26 cellular contexts compared by ENCODE assay signal in the genomic region with DNA sequence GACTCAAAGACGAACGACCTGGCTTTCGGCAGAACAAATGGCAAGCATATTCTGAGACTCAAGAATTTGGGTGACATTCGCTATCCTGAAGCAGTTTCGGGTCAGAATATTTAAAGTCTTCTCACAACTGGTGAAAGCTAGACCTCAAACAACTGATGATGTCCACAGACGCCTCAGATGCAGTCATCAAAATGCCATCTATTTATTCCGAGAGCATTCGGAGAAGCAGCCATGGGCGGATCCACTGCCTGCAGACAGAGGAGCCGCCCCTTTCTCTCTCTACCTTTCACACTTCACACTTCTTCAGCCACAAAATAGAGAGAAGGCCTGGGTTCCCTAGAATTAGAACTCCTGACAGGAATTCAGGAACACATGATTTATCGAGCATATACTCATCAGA.
"Had no signal": no experiment of that assay in that cellular context is flagged by ENCODE, and none has a peak within 500 bp of the region (broad histone marks: within the 10 kb centered on the region; RNA-seq: fewer than 3 reads in every experiment).

No MANE protein-coding gene starts in this region.

- H3K9me3 Mint-ChIP-seq: mesothelial cell of epicardium; naive B cell; natural killer cell; neural progenitor cell; stimulated activated naive B cell treated with anti-CD40 and anti-IgM and Interleukin-4, amounts not matched to agents 10 μg/mL and 1 μg/mL and 100 μg/mL, for 72 hours had no signal

- H3K4me3 ChIP-seq: hepatocyte, left ventricle myocardium inferior, lung, neural progenitor cell, pancreas, prostate gland, skin epidermis, stomach, suprapubic skin, thoracic aorta, tibial artery, upper lobe of right lung had no signal

- H3K4me3 Mint-ChIP-seq: mesothelial cell of epicardium; naive B cell; natural killer cell; nephron progenitor cell; neural progenitor cell; stimulated activated naive B cell treated with anti-CD40 and anti-IgM and Interleukin-4, amounts not matched to agents 10 μg/mL and 1 μg/mL and 100 μg/mL, for 72 hours had no signal

- H3K36me3 ChIP-seq: left ventricle myocardium inferior, neural progenitor cell, pancreas, prostate gland, stomach, suprapubic skin, thoracic aorta, tibial artery, upper lobe of right lung had no signal

- H3K9ac ChIP-seq: neural progenitor cell had no signal

- H3K4me1 Mint-ChIP-seq: mesothelial cell of epicardium had no signal

- H3K27me3 ChIP-seq: hepatocyte, neural progenitor cell, pancreas, stomach, suprapubic skin, tibial artery, upper lobe of right lung had no signal

- H3K79me2 ChIP-seq: hepatocyte had no signal

- ATAC-seq: natural killer cell; pancreas; right cardiac atrium; sciatic nerve; stimulated activated naive B cell treated with anti-CD40 and anti-IgM and Interleukin-4, amounts not matched to agents 10 μg/mL and 1 μg/mL and 100 μg/mL, for 72 hours; upper lobe of right lung had no signal

- H2AFZ ChIP-seq: hepatocyte, neural progenitor cell had no signal

- H3K27me3 Mint-ChIP-seq: naive B cell; stimulated activated naive B cell treated with anti-CD40 and anti-IgM and Interleukin-4, amounts not matched to agents 10 μg/mL and 1 μg/mL and 100 μg/mL, for 72 hours had no signal

- H3K9me3 ChIP-seq: left ventricle myocardium inferior, pancreas, prostate gland, stomach, suprapubic skin, thoracic aorta, tibial artery, upper lobe of right lung had no signal

- H3K4me2 ChIP-seq: hepatocyte, neural progenitor cell had no signal

- H3K4me1 ChIP-seq: left ventricle myocardium inferior, neural progenitor cell, pancreas, prostate gland, stomach, suprapubic skin, tibial artery, upper lobe of right lung had no signal

- DNase-seq: islet precursor cell; left ventricle myocardium inferior; mesendoderm; naive B cell; natural killer cell; nephron progenitor cell; pancreas; retina; right cardiac atrium; stimulated activated CD4-positive, alpha-beta T cell treated with anti-CD3 and anti-CD28 coated beads, Interleukin-12 subunit alpha, Interleukin-12 subunit beta, amount 100 ng/mL, for 4 hours; stimulated activated CD4-positive, alpha-beta T cell treated with anti-CD3 and anti-CD28 coated beads, Interleukin-4, amount 100 ng/mL, for 1 hour; stimulated activated naive B cell treated with anti-CD40 and anti-IgM and Interleukin-4, amounts not matched to agents 10 μg/mL and 1 μg/mL and 100 μg/mL, for 72 hours; stimulated activated naive CD8-positive, alpha-beta T cell treated with anti-CD3 and anti-CD28 coated beads, Interleukin-15, Interleukin-2, amounts not matched to agents 100 U/mL and 50 U/mL, for 24 hours; stomach; tibial artery; trophoblast cell; upper lobe of right lung had no signal

- H3K27ac Mint-ChIP-seq: mesothelial cell of epicardium; natural killer cell; nephron progenitor cell; neural progenitor cell; stimulated activated naive B cell treated with anti-CD40 and anti-IgM and Interleukin-4, amounts not matched to agents 10 μg/mL and 1 μg/mL and 100 μg/mL, for 72 hours had no signal

- H3K36me3 Mint-ChIP-seq: mesothelial cell of epicardium, natural killer cell, neural progenitor cell had no signal

- H3K27ac ChIP-seq: hepatocyte, left ventricle myocardium inferior, neural progenitor cell, pancreas, prostate gland, skin epidermis, stomach, suprapubic skin, thoracic aorta, tibial artery, upper lobe of right lung had no signal
